In the genomic region with DNA sequence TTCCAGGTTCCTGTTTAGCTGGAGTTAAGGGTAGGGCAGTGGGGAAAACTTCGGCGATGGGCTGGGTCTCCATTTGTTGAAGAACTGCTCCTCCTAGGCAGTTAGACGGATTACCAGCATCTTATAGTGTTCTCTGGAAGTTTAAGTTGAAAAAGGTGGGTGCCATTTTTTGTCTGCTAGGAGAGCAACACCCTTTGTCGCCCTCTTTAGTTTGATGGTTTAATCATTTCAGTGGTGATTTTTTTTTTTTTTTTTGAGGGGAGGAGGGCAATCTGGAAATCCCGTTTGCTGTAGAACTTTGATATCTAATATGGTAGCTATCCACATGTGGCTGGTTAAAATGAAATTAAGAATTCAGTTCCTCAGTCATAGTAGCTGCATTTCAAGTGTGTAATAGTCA, we compare ENCODE assay signal across 19 cellular contexts.
"Had no signal": no experiment of that assay in that cellular context is flagged by ENCODE, and none has a peak within 500 bp of the region (broad histone marks: within the 10 kb centered on the region; RNA-seq: fewer than 3 reads in every experiment).

No MANE protein-coding gene starts in this region.

- H3K9me3 ChIP-seq: breast epithelium had no signal

- H3K27ac Mint-ChIP-seq: activated B cell treated with CpG ODN at 0.5 μM for 24 hours; dendritic cell treated with granulocyte-macrophage colony-stimulating factor and Interleukin-4, amounts not matched to agents 40 ng/mL and 50 ng/mL, for 4 days; effector memory CD8-positive, alpha-beta T cell; memory B cell; stimulated activated effector memory CD8-positive, alpha-beta T cell treated with anti-CD3 and anti-CD28 coated beads, Interleukin-12 subunit alpha, Interleukin-12 subunit beta, amount 100 ng/mL, for 72 hours had no signal

- ATAC-seq: activated T-cell treated with anti-CD3 and anti-CD28 coated beads, Interleukin-2, amount 50 U/mL, for 4 hours; effector memory CD8-positive, alpha-beta T cell; left ventricle myocardium superior; naive thymus-derived CD8-positive, alpha-beta T cell; stimulated activated effector memory CD8-positive, alpha-beta T cell treated with anti-CD3 and anti-CD28 coated beads, Interleukin-12 subunit alpha, Interleukin-12 subunit beta, amount 100 ng/mL, for 72 hours had no signal

- H3K9ac ChIP-seq: parathyroid adenoma had no signal

- H3K27me3 ChIP-seq: breast epithelium had no signal

- H3K4me3 ChIP-seq: breast epithelium had no signal

- H2AFZ ChIP-seq: parathyroid adenoma had no signal

- H3K27ac ChIP-seq: breast epithelium, epithelial cell of prostate, parathyroid adenoma had no signal

- DNase-seq: activated B cell treated with CpG ODN at 0.5 μM for 24 hours; activated CD4-positive, alpha-beta T cell treated with anti-CD3 and anti-CD28 coated beads for 48 hours; activated effector memory CD4-positive, alpha-beta T cell treated with Interleukin-2 at 50 U/mL for 16 hours; activated T-cell treated with anti-CD3 and anti-CD28 coated beads, Interleukin-2, amount 50 U/mL, for 4 hours; aorta; cerebellar nuclear complex; effector memory CD8-positive, alpha-beta T cell; foreskin melanocyte; head of caudate nucleus; kidney glomerular epithelial cell; left ventricle myocardium superior; naive thymus-derived CD8-positive, alpha-beta T cell; retina had no signal

- H3K9me3 Mint-ChIP-seq: activated B cell treated with CpG ODN at 0.5 μM for 24 hours; activated T-cell treated with anti-CD3 and anti-CD28 coated beads, Interleukin-2, amount 50 U/mL, for 4 hours; dendritic cell treated with granulocyte-macrophage colony-stimulating factor and Interleukin-4, amounts not matched to agents 40 ng/mL and 50 ng/mL, for 4 days; effector memory CD8-positive, alpha-beta T cell; memory B cell; naive thymus-derived CD8-positive, alpha-beta T cell; stimulated activated effector memory CD8-positive, alpha-beta T cell treated with anti-CD3 and anti-CD28 coated beads, Interleukin-12 subunit alpha, Interleukin-12 subunit beta, amount 100 ng/mL, for 72 hours had no signal
